19 cellular contexts compared by ENCODE assay signal in the genomic region with DNA sequence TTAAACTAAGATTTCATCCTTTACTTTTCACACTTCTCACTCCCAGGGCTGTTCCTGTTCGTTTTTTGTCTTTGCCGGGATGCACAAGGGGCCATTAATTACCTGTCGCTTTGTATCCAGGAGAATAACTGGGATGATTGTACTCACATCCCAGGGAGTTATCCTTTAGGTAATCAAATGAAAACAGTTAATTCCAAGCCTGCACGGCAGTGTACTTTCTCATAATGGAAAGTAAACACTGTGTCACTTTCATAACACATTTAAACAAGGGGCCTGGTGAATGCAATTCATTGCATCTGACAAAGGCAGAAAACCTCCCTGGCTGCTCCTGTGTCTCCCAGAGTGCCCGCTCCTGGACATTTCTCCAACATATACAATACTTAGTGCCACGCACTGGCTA.
DNase-seq lines count a peak whose midpoint lies in the region; ATAC-seq, FAIRE-seq and TF ChIP-seq lines count a peak whose summit lies in the region.
"Had no signal": no experiment of that assay in that cellular context is flagged by ENCODE, and none has a peak within 500 bp of the region (broad histone marks: within the 10 kb centered on the region; RNA-seq: fewer than 3 reads in every experiment).

No MANE protein-coding gene starts in this region.

- intact Hi-C loops in esophagus muscularis mucosa (cut with DNase I), result loop anchor here (5.0 kb wide), 1 partner anchor 33 kb away; no protein-coding TSS in a partner anchor

- no peak for TF ChIP-seq POLR2A in esophagus muscularis mucosa (IDR thresholded peaks at IDR 0.05; ENCODE audit: low read depth)

- no peaks in the 10 kb centered on the region for H3K36me3 ChIP-seq in esophagus muscularis mucosa
- H3K36me3 ChIP-seq: SJCRH30 had no signal

- WGBS in esophagus muscularis mucosa, result 54% methylated on average over 6 of the region's 6 CpGs

- no peak for TF ChIP-seq EP300 in esophagus muscularis mucosa (IDR thresholded peaks at IDR 0.05)

- H3K27ac ChIP-seq in esophagus muscularis mucosa (replicated peaks in 1 of 4), result peak overlapping the region; percentile 20 to 59 (median 37)
- H3K27ac ChIP-seq: C4-2B, SJCRH30 had no signal

- no peak for FAIRE-seq in D721Med (lab: Jason Lieb, UNC)
- FAIRE-seq: GM19239, RCC 7860 had no signal

- peaks cover 0 to 2% (median 0%) of the 10 kb centered on the region in 4 donors for H3K9me3 ChIP-seq in esophagus muscularis mucosa
- H3K9me3 ChIP-seq: SJCRH30 had no signal

- H3K4me1 ChIP-seq in esophagus muscularis mucosa, result peaks cover 0 to 17% (median 15%) of the 10 kb centered on the region in 4 donors
- H3K4me1 ChIP-seq: SJCRH30 had no signal

- in situ Hi-C loops in ACHN (cut with HindIII; ENCODE audit: low pct_ligation_motif_present, low pct_unique_long_range_greater_than_20kb, low sequenced_read_pairs), result no loop called here

- H3K27me3 ChIP-seq in esophagus muscularis mucosa, result no peaks in the 10 kb centered on the region
- H3K27me3 ChIP-seq: SJCRH30 had no signal

- H3K4me3 ChIP-seq in esophagus muscularis mucosa, result no peak overlapping the region
- H3K4me3 ChIP-seq: SJCRH30 had no signal

- no peak for ATAC-seq in GM21723 (IDR thresholded peaks at IDR 0.05; ENCODE audit: unreplicated experiment)

- DNase-seq in COR-L47 (lab: John Stamatoyannopoulos, UW) (peak; percentile 68), NCI-H1930 (lab: John Stamatoyannopoulos, UW) (peak; percentile 25 to 59), NCI-H69 (lab: John Stamatoyannopoulos, UW) (peak; percentile 2), esophagus muscularis mucosa (ENCODE audit: extremely low spot score) (peak; percentile 34), D721Med (ENCODE audit: insufficient read length, low spot score) (no peak), HuH-7 (ENCODE audit: low spot score) (no peak), ACHN (no peak)
- DNase-seq: 8988T, EL, GF-D8, Kasumi-1, NCI-H1436 treated with DMSO at 0.1 percent for 48 hours, NCI-H510A treated with DMSO at 0.1 percent for 48 hours, OCI-M1, SJCRH30 had no signal

- TF ChIP-seq CTCF in esophagus muscularis mucosa (IDR thresholded peaks at IDR 0.05) (no peak), D721Med (IDR thresholded peaks at IDR 0.05; ENCODE audit: insufficient read depth, missing control alignments) (no peak)

Comparison
In these comparisons a context has a peak if more than half of its experiments do, and no peak if none do; other contexts are left out.
1. DNase-seq: peak in COR-L47 (single experiment), NCI-H1930 (2 of 2), NCI-H69 (single experiment) and esophagus muscularis mucosa (single experiment); none in D721Med (single experiment), HuH-7 (single experiment) and ACHN (single experiment).